In the genomic region with DNA sequence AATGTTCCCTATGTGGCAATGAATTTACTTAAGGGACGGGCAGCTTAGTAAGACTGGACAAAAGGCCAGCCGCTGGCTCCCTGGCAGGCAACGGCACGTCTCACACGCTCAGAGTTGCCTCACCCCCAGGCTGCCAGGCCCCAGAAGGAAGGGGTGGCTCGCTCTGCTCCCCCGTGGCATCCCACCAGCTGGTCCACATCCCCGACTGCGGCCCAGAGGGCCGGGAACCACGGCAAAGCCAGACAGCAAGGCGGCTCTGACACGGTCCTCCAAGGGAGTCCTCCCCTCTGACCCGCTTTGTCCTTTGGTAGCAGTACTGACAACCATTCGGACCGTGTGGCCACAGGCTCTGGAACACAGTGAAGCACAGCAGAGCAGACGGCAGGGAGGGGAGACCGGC, we compare ENCODE assay signal across 1 cellular context.
TF ChIP-seq lines count a peak whose summit lies in the region.

No MANE protein-coding gene starts in this region.

TF ChIP-seq in K562, 482 proteins besides CTCF, POLR2A, EP300 and RAD21:
- TF ChIP-seq ZNF274 (IDR thresholded peaks at IDR 0.05; ENCODE audit: borderline replicate concordance, low read depth, low read length): no peak
- TF ChIP-seq ZNF263 (CRISPR knock-in tag; IDR thresholded peaks at IDR 0.05; ENCODE audit: borderline replicate concordance): peak; percentile 54; the same call in 1 of the 2 replicates
- TF ChIP-seq SMARCC2 (IDR thresholded peaks at IDR 0.05; ENCODE audit: low read depth): no peak
- TF ChIP-seq ZNF766 (CRISPR knock-in tag; conservative IDR thresholded peaks at IDR 0.05): no peak
- TF ChIP-seq RBFOX2 (IDR thresholded peaks at IDR 0.05; ENCODE audit: low read depth, low read length): no peak
- no peak for TF ChIP-seq KDM4B (IDR thresholded peaks at IDR 0.05; ENCODE audit: borderline replicate concordance in 2 of 2, low read depth in 1 of 2)
